ENCODE assay signal across 13 cellular contexts in genomic region chr7:70752794-70753241, GRCh38.
DNase-seq lines count a peak whose midpoint lies in the region; ATAC-seq and TF ChIP-seq lines count a peak whose summit lies in the region.
"Had no signal": no experiment of that assay in that cellular context is flagged by ENCODE, and none has a peak within 500 bp of the region (broad histone marks: within the 10 kb centered on the region; RNA-seq: fewer than 3 reads in every experiment).

No MANE protein-coding gene starts in this region.

- H3K9me3 Mint-ChIP-seq in Caco-2 (ENCODE audit: unreplicated experiment), result no peaks in the 10 kb centered on the region

- H3K27me3 ChIP-seq in right atrium auricular region (no peaks in the 10 kb centered on the region), Caco-2 (replicated peaks; ENCODE audit: control insufficient read depth, insufficient read depth, low read length) (no peaks in the 10 kb centered on the region)
- H3K27me3 ChIP-seq: uterus had no signal

- DNase-seq in left ventricle myocardium superior (no peak), right atrium auricular region (ENCODE audit: low spot score) (no peak), SW480 (ENCODE audit: low spot score) (peak; percentile 26), fibroblast of villous mesenchyme (ENCODE audit: low read depth) (peak; percentile 53), UCSD-AML1 (lab: John Stamatoyannopoulos, UW; ENCODE audit: unreplicated experiment) (no peak), COLO668 (lab: John Stamatoyannopoulos, UW; ENCODE audit: unreplicated experiment) (no peak), Caco-2 (no peak)
- DNase-seq in activated CD4-positive, alpha-beta T cell treated with anti-CD3 and anti-CD28 coated beads, Interleukin-2, amount 50 U/mL, for 4 hours, result no peak
- DNase-seq: aorta; dermis blood vessel endothelial cell; DMS153; stimulated activated naive CD8-positive, alpha-beta T cell treated with anti-CD3 and anti-CD28 coated beads, Interleukin-15, Interleukin-2, amounts not matched to agents 100 U/mL and 50 U/mL, for 24 hours; uterus had no signal

- CTCF ChIA-PET in Caco-2 (lab: Charles Lee), result no interaction called here

- H3K4me1 Mint-ChIP-seq in Caco-2 (ENCODE audit: low read depth, unreplicated experiment), result peaks cover 7% of the 10 kb centered on the region

- intact Hi-C loops in left ventricle myocardium superior (cut with micrococcal nuclease) (no loop called here), Caco-2 (cut with micrococcal nuclease; ENCODE audit: unreplicated experiment) (no loop called here)

- H3K36me3 Mint-ChIP-seq in Caco-2 (ENCODE audit: insufficient read depth, unreplicated experiment), result peaks cover 12% of the 10 kb centered on the region

- H3K9me3 ChIP-seq in right atrium auricular region (no peaks in the 10 kb centered on the region), Caco-2 (no peaks in the 10 kb centered on the region)
- H3K9me3 ChIP-seq: uterus had no signal

- POLR2A ChIA-PET in Caco-2 (lab: Charles Lee), result no interaction called here

- no peak overlapping the region for H3K27ac ChIP-seq in right atrium auricular region
- H3K27ac ChIP-seq: uterus had no signal

- no peak overlapping the region for H3K4me3 Mint-ChIP-seq in Caco-2 (ENCODE audit: unreplicated experiment)

- no TSS peak for BruUV-seq in Caco-2 (replicated peaks; lab: Mats Ljungman, UMichigan)

- H3K4me3 ChIP-seq in right atrium auricular region (no peak overlapping the region), fibroblast of villous mesenchyme (ENCODE audit: low read depth, low read length) (no peak overlapping the region), Caco-2 (ENCODE audit: low read depth, low read length) (no peak overlapping the region)
- H3K4me3 ChIP-seq: uterus had no signal

- TF ChIP-seq CTCF in right atrium auricular region (IDR thresholded peaks at IDR 0.05) (no peak), fibroblast of villous mesenchyme (IDR thresholded peaks at IDR 0.05; ENCODE audit: insufficient read depth, low read depth, low read length) (no peak), Caco-2 (IDR thresholded peaks at IDR 0.05; ENCODE audit: insufficient read depth in 1 of 2, low read depth in 1 of 2, low read length in 1 of 2, severe bottlenecking in 1 of 2, unreplicated experiment in 1 of 2) (no peak)

- ATAC-seq in left ventricle myocardium superior, result peak; percentile 12
- ATAC-seq: stimulated activated naive CD8-positive, alpha-beta T cell treated with anti-CD3 and anti-CD28 coated beads, Interleukin-15, Interleukin-2, amounts not matched to agents 100 U/mL and 50 U/mL, for 24 hours had no signal

- H3K27ac Mint-ChIP-seq in Caco-2 (ENCODE audit: unreplicated experiment), result no peak overlapping the region

- H3K27me3 Mint-ChIP-seq in Caco-2 (ENCODE audit: insufficient read depth, unreplicated experiment), result no peaks in the 10 kb centered on the region

- H3K4me1 ChIP-seq in right atrium auricular region (no peaks in the 10 kb centered on the region), Caco-2 (no peaks in the 10 kb centered on the region)
- H3K4me1 ChIP-seq: uterus had no signal

- H3K36me3 ChIP-seq in right atrium auricular region, result no peaks in the 10 kb centered on the region
- no peaks in the 10 kb centered on the region for H3K36me3 ChIP-seq in Caco-2 (ENCODE audit: control insufficient read depth, insufficient read depth, low read length)
- H3K36me3 ChIP-seq: uterus had no signal

Comparison
In these comparisons a context has a peak if more than half of its experiments do, and no peak if none do; other contexts are left out.
1. DNase-seq: peak in SW480 (single experiment) and fibroblast of villous mesenchyme (single experiment); none in left ventricle myocardium superior (single experiment), right atrium auricular region (single experiment), UCSD-AML1 (single experiment), activated CD4-positive, alpha-beta T cell treated with anti-CD3 and anti-CD28 coated beads, Interleukin-2, amount 50 U/mL, for 4 hours (0 of 2), COLO668 (single experiment) and Caco-2 (0 of 2).